ENCODE assay signal across 1 cellular context in the genomic region with DNA sequence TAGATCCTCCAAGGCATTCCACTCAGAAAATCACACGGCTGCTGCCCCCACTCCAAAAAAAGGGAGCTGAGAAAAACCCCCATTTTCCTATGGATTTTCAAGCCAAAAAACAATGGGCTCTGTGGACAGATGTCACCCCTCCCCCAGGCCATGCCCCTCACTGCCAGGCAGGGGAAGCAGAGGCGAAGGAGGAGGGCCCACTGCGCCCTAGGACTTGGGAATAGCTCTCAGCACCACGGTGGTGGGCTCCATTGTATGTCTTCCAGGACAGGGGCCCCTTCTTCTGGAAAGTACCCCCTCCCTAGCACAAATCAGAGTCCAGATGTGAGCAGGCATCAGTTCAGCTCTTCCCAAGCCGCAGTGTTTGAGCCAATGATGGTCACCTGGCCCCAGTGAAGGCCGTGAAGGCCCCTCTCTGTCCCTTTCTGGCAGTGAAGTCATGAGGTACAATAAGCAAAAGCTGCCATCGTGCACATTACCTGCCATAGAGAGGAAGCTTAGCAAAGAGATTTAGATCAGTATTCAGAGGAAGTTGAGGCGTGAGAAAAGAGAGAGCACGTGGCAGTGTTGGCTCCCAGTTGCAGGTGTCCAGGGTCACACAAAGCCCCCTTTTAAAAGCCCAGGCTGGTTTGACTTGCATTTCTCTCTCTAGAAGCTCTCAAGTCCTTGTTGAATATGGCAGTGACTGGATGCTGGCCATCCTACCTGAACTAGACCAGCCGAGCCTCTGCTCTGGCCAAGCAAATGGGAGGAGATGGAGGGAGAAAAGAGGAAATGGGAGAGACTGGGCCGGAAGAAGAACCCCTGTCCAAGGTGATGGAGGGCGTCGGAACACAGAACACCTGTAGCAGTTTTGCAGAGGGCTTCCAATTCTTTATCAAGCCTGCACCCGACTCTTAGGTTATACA.
TF ChIP-seq lines count a peak whose summit lies in the region.

No MANE protein-coding gene starts in this region.

TF ChIP-seq in HepG2, 621 proteins besides CTCF, POLR2A, EP300 and RAD21 (continued from another document):
- TF ChIP-seq, protein P1, sequence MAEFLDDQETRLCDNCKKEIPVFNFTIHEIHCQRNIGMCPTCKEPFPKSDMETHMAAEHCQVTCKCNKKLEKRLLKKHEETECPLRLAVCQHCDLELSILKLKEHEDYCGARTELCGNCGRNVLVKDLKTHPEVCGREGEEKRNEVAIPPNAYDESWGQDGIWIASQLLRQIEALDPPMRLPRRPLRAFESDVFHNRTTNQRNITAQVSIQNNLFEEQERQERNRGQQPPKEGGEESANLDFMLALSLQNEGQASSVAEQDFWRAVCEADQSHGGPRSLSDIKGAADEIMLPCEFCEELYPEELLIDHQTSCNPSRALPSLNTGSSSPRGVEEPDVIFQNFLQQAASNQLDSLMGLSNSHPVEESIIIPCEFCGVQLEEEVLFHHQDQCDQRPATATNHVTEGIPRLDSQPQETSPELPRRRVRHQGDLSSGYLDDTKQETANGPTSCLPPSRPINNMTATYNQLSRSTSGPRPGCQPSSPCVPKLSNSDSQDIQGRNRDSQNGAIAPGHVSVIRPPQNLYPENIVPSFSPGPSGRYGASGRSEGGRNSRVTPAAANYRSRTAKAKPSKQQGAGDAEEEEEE (CRISPR knock-in tag; IDR thresholded peaks at IDR 0.05; ENCODE audit: borderline replicate concordance) = 0 out of 2 replicates have a peak, but pooled peaks have one; percentile 4
- TF ChIP-seq, protein P2, sequence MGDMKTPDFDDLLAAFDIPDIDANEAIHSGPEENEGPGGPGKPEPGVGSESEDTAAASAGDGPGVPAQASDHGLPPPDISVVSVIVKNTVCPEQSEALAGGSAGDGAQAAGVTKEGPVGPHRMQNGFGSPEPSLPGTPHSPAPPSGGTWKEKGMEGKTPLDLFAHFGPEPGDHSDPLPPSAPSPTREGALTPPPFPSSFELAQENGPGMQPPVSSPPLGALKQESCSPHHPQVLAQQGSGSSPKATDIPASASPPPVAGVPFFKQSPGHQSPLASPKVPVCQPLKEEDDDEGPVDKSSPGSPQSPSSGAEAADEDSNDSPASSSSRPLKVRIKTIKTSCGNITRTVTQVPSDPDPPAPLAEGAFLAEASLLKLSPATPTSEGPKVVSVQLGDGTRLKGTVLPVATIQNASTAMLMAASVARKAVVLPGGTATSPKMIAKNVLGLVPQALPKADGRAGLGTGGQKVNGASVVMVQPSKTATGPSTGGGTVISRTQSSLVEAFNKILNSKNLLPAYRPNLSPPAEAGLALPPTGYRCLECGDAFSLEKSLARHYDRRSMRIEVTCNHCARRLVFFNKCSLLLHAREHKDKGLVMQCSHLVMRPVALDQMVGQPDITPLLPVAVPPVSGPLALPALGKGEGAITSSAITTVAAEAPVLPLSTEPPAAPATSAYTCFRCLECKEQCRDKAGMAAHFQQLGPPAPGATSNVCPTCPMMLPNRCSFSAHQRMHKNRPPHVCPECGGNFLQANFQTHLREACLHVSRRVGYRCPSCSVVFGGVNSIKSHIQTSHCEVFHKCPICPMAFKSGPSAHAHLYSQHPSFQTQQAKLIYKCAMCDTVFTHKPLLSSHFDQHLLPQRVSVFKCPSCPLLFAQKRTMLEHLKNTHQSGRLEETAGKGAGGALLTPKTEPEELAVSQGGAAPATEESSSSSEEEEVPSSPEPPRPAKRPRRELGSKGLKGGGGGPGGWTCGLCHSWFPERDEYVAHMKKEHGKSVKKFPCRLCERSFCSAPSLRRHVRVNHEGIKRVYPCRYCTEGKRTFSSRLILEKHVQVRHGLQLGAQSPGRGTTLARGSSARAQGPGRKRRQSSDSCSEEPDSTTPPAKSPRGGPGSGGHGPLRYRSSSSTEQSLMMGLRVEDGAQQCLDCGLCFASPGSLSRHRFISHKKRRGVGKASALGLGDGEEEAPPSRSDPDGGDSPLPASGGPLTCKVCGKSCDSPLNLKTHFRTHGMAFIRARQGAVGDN (CRISPR knock-in tag; IDR thresholded peaks at IDR 0.05) = peak; percentile 9; the same call in 1 of the 2 replicates
- TF ChIP-seq PTBP1 (IDR thresholded peaks at IDR 0.05; ENCODE audit: low read depth, low read length, poor library complexity, severe bottlenecking) (no peak), POLR2AphosphoS5 (IDR thresholded peaks at IDR 0.05; ENCODE audit: low read depth, low read length) (no peak), ZNF235 (CRISPR knock-in tag; IDR thresholded peaks at IDR 0.05; ENCODE audit: borderline replicate concordance) (0 out of 2 replicates have a peak, but pooled peaks have one; percentile 10), ZNF232 (CRISPR knock-in tag; IDR thresholded peaks at IDR 0.05; ENCODE audit: borderline replicate concordance) (peak; percentile 68; the same call in 1 of the 2 replicates)
- TF ChIP-seq, protein P3, sequence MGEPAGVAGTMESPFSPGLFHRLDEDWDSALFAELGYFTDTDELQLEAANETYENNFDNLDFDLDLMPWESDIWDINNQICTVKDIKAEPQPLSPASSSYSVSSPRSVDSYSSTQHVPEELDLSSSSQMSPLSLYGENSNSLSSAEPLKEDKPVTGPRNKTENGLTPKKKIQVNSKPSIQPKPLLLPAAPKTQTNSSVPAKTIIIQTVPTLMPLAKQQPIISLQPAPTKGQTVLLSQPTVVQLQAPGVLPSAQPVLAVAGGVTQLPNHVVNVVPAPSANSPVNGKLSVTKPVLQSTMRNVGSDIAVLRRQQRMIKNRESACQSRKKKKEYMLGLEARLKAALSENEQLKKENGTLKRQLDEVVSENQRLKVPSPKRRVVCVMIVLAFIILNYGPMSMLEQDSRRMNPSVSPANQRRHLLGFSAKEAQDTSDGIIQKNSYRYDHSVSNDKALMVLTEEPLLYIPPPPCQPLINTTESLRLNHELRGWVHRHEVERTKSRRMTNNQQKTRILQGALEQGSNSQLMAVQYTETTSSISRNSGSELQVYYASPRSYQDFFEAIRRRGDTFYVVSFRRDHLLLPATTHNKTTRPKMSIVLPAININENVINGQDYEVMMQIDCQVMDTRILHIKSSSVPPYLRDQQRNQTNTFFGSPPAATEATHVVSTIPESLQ (CRISPR knock-in tag; conservative IDR thresholded peaks at IDR 0.05) = no peak
